Comparison of ENCODE assay signal across 19 cellular contexts in the genomic region with DNA sequence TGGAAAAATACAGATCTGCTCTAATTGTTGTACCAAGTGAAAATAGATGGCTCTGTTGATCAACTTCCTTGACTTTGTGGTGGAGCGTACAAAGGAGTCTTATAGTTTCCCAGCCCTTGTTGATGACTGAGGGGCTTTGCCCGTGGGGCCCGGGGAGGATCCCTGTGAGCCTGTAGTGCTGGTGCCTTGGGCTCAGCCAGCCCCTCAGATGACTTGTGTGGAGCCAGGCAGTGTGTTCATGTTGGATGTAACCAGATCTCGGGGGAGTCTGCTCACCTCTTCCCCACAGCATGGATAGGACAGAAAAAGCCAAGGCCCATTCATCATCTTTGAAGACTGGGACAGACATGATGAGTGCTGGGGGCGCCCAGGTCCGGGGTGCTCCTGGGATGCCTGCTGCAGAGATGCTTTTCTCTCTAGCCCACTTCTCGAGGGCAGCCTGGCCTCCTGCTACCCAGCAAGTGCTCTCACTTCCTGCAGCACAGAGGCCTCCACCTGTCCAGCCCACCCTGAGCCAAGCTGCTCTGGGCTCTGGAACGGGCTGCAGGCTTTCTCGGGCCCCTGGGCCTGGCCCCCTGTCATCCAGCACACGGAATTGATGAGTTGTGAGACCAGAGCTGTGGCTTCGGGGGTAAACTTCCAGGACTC.
A peak's percentile ranks its signal among the peaks of the same experiment; 100 is the strongest.
DNase-seq lines count a peak whose midpoint lies in the region; ATAC-seq and TF ChIP-seq lines count a peak whose summit lies in the region.
"Had no signal": no experiment of that assay in that cellular context is flagged by ENCODE, and none has a peak within 500 bp of the region (broad histone marks: within the 10 kb centered on the region; RNA-seq: fewer than 3 reads in every experiment).

No MANE protein-coding gene starts in this region.

- 80 to 81% methylated on average over 10 of the region's 11 CpGs for WGBS in mesodermal cell (ENCODE audit: insufficient coverage in 2 of 2), 2 experiments

- H3K9me3 ChIP-seq in AG04450 (ENCODE audit: control insufficient read depth, insufficient read depth, low read length) (peaks cover 7% of the 10 kb centered on the region; the same call in 1 of the 2 replicates), mesodermal cell (ENCODE audit: control insufficient read depth, low read length) (peaks cover 6% of the 10 kb centered on the region)
- H3K9me3 ChIP-seq: prostate gland had no signal

- no peaks in the 10 kb centered on the region for H3K27me3 ChIP-seq in AG04450 (ENCODE audit: control insufficient read depth, insufficient read depth, low read length)

- H3K27ac ChIP-seq in AG04450 (ENCODE audit: low read depth, low read length) (peak overlapping the region; percentile 86), mesodermal cell (ENCODE audit: low read depth, low read length, severe bottlenecking) (peak overlapping the region; percentile 68)
- H3K27ac ChIP-seq: prostate gland had no signal

- TF ChIP-seq CTCF in AG04450 (IDR thresholded peaks at IDR 0.05; ENCODE audit: low read depth, low read length): no peak

- POLR2A ChIA-PET in AG04450 (lab: Yijun Ruan, JAX): interaction anchor here (0.6 to 0.8 kb wide), 4 partner anchors 34 to 204 kb away, joined by 3 to 5 read pairs (median 3); no protein-coding TSS in a partner anchor

- CTCF ChIA-PET in AG04450 (lab: Charles Lee): no interaction called here

- no peak overlapping the region for H3K4me3 ChIP-seq in AG04450 (ENCODE audit: low read depth, low read length)
- H3K4me3 ChIP-seq in mesodermal cell (ENCODE audit: extremely low read depth, insufficient read depth, low read length, poor library complexity, severe bottlenecking): no peak overlapping the region
- H3K4me3 ChIP-seq: prostate gland had no signal

- no peaks in the 10 kb centered on the region for H3K36me3 ChIP-seq in mesodermal cell (ENCODE audit: control insufficient read depth, insufficient read depth, low read length)
- H3K36me3 ChIP-seq: prostate gland had no signal

- DNase-seq in AG04450 (ENCODE audit: low read depth, low spot score) (no peak), M059J (ENCODE audit: low read depth) (peak; percentile 76), astrocyte of the hippocampus (ENCODE audit: low read depth, low spot score) (peak; percentile 44), DMS53 treated with DMSO at 0.1 percent for 48 hours (lab: John Stamatoyannopoulos, UW; ENCODE audit: unreplicated experiment) (no peak), left ventricle myocardium superior (no peak), iPS-NIHi7 (ENCODE audit: extremely low spot score) (no peak)
- DNase-seq: activated CD8-positive, alpha-beta memory T cell treated with anti-CD3 and anti-CD28 coated beads, Interleukin-2, amount 50 U/mL, for 4 hours; activated naive CD4-positive, alpha-beta T cell treated with anti-CD3 and anti-CD28 coated beads, Interleukin-2, amount 10 ng/mL, durations not matched to agents 7 days and 5 days; effector CD4-positive, alpha-beta T cell; hypothalamus; left cardiac atrium; naive B cell; NCI-H2081; NCI-H774; stimulated activated CD4-positive, alpha-beta T cell treated with anti-CD3 and anti-CD28 coated beads, Interleukin-15, amount 100 ng/mL, for 24 hours; T-helper 17 cell had no signal

- peaks cover 59% of the 10 kb centered on the region for H3K4me1 ChIP-seq in mesodermal cell (ENCODE audit: control insufficient read depth, insufficient read depth, low read length, poor library complexity, severe bottlenecking)
- H3K4me1 ChIP-seq: prostate gland had no signal

- ATAC-seq in HG03571 (IDR thresholded peaks at IDR 0.05; ENCODE audit: unreplicated experiment): no peak
- no peak for ATAC-seq in left ventricle myocardium superior
- ATAC-seq: left cardiac atrium, T-helper 17 cell had no signal

- intact Hi-C loops in left ventricle myocardium superior (cut with micrococcal nuclease): no loop called here

Comparison
In these comparisons a context has a peak if more than half of its experiments do, and no peak if none do; other contexts are left out.
1. DNase-seq: peak in M059J (single experiment) and astrocyte of the hippocampus (single experiment); none in AG04450 (single experiment), DMS53 treated with DMSO at 0.1 percent for 48 hours (single experiment), left ventricle myocardium superior (single experiment) and iPS-NIHi7 (single experiment).